8 cellular contexts compared by ENCODE assay signal in genomic region chr19:4472174-4472974, GRCh38. TPM values are rescaled to one million over a fixed set of nuclear protein-coding genes. Genes with fewer than 3 reads are reported as not detected.
DNase-seq lines count a peak whose midpoint lies in the region; ATAC-seq and TF ChIP-seq lines count a peak whose summit lies in the region.

HDGFL2 (plus strand) TSS chr19:4472297; CDS start chr19:4472351, 54 bp downstream.

- peaks cover 3% of the 10 kb centered on the region; the same call in 1 of the 2 replicates for H3K27me3 Mint-ChIP-seq in HFFc6 (ENCODE audit: insufficient read depth)

- peaks cover 8% of the 10 kb centered on the region; the same call in 1 of the 2 replicates for H3K36me3 Mint-ChIP-seq in HFFc6 (ENCODE audit: low read depth)

- H3K27me3 ChIP-seq in cardiac muscle cell = no peaks in the 10 kb centered on the region

- H3K9me3 Mint-ChIP-seq in HFFc6 = no peaks in the 10 kb centered on the region

- H3K9me3 ChIP-seq in cardiac muscle cell (ENCODE audit: low read depth) = no peaks in the 10 kb centered on the region

- H3K4me1 Mint-ChIP-seq in HFFc6 (ENCODE audit: low read depth) = peaks cover 19% of the 10 kb centered on the region

- H3K4me3 ChIP-seq in cardiac muscle cell = peak within 1 kb of the TSS; percentile 91

- peak within 1 kb of the TSS; percentile 81 for H3K27ac ChIP-seq in C4-2B
- peak within 1 kb of the TSS; percentile 79 for H3K27ac ChIP-seq in cardiac muscle cell

- no peak for ATAC-seq in HG03469 (IDR thresholded peaks at IDR 0.05; ENCODE audit: unreplicated experiment)
- ATAC-seq in GM19452 (IDR thresholded peaks at IDR 0.05; ENCODE audit: unreplicated experiment) = no peak

- peaks cover 4% of the 10 kb centered on the region for H3K4me1 ChIP-seq in cardiac muscle cell (ENCODE audit: low read depth)

- peak within 1 kb of the TSS; percentile 93 for H3K4me3 Mint-ChIP-seq in HFFc6

- TF ChIP-seq CTCF in C4-2B (conservative IDR thresholded peaks at IDR 0.05) (no peak), HFFc6 (IDR thresholded peaks at IDR 0.05) (no peak), cardiac muscle cell (IDR thresholded peaks at IDR 0.05; ENCODE audit: low read depth, low read length) (no peak)

- H3K27ac Mint-ChIP-seq in HFFc6 = peak within 1 kb of the TSS; percentile 81

- DNase-seq in HFFc6 = no peak
- peak; percentile 93 for DNase-seq in activated T-cell treated with anti-CD3 and anti-CD28 coated beads, Interleukin-2, amount 50 U/mL, for 1 hour
- DNase-seq in cardiac muscle cell (ENCODE audit: low read depth in 1 of 2, low spot score in 1 of 2) = no peak
- no peak for DNase-seq in pulmonary artery endothelial cell (ENCODE audit: low read depth, low spot score)
- DNase-seq in LoVo (ENCODE audit: low spot score) = no peak

- H3K36me3 ChIP-seq in cardiac muscle cell = peaks cover 8% of the 10 kb centered on the region

RNA-seq across cellular contexts. Expression of gene HDGFL2, which starts in this region (rescaled TPM):
- total RNA-seq in HFFc6 (2021; fragmentation: NEBNext Ultra II Directional; extraction: Animal tissue kit (Norgen Biotek cat#: 25700)) = 10 to 100 TPM; 68.0 to 79.6 (median 74.2) TPM
- total RNA-seq in cardiac muscle cell (186 and 246 TPM in 2 replicates), pulmonary artery endothelial cell (65.0 and 66.3 TPM in 2 replicates)
- polyA plus RNA-seq in cardiac muscle cell = 123 and 140 TPM in 2 replicates
